In genomic region chr5:35924950-35925722, GRCh38 we compare ENCODE assay signal across 8 cellular contexts. TPM values are rescaled to one million over a fixed set of nuclear protein-coding genes. Genes with fewer than 3 reads are reported as not detected.
DNase-seq lines count a peak whose midpoint lies in the region; ATAC-seq and TF ChIP-seq lines count a peak whose summit lies in the region.

No MANE protein-coding gene starts in this region.

- no peak for TF ChIP-seq POLR2A in testis (IDR thresholded peaks at IDR 0.05)

- CTCF ChIA-PET in A673 (lab: Charles Lee): interaction anchor here (0.6 to 2.5 kb wide), 14 partner anchors 15 to 1372 kb away, joined by 3 to 36 read pairs (median 6); partner anchors contain the start of gene SPEF2
- CTCF ChIA-PET in Panc1 (lab: Charles Lee): interaction anchor here (0.6 to 1.7 kb wide), 5 partner anchors 67 to 1827 kb away, joined by 3 to 11 read pairs (median 6); no protein-coding TSS in a partner anchor

- intact Hi-C loops in A673 (cut with micrococcal nuclease; ENCODE audit: unreplicated experiment) (loop anchor here (10.0 kb wide), 1 partner anchor 720 kb away; no protein-coding TSS in a partner anchor), Panc1 (cut with micrococcal nuclease; ENCODE audit: unreplicated experiment) (loop anchor here (2.0 to 10.0 kb wide), 3 partner anchors 300 to 836 kb away; no protein-coding TSS in a partner anchor), testis (cut with DNase I; ENCODE audit: low total_unique reads) (loop anchor here (5.0 to 10.0 kb wide), 2 partner anchors 148 to 310 kb away; partner anchors contain the start of gene SPEF2)

- in situ Hi-C loops in Panc1 (cut with HindIII; ENCODE audit: low pct_unique_long_range_greater_than_20kb, low sequenced_read_pairs): no loop called here

- POLR2A ChIA-PET in A673 (lab: Charles Lee; ENCODE audit: low non-redundant PET): no interaction called here
- POLR2A ChIA-PET in Panc1 (lab: Charles Lee): no interaction called here

- DNase-seq in A673 (ENCODE audit: low spot score) (peak; percentile 89), Panc1 (ENCODE audit: low read depth, low spot score) (peak; percentile 25), fibroblast of pulmonary artery (ENCODE audit: low read depth) (peak; percentile 52), omental fat pad (ENCODE audit: low spot score) (peak; percentile 37), testis (peak; percentile 85)
- peak; percentile 63 to 75 for DNase-seq in activated T-helper 1 cell treated with anti-CD3 and anti-CD28 coated beads, Interleukin-2, amount 50 U/mL, for 16 hours (ENCODE audit: low read depth in 1 of 2, low spot score in 1 of 2)

- no peaks in the 10 kb centered on the region for H3K9me3 ChIP-seq in A673 (ENCODE audit: low read depth, low read length, poor library complexity, severe bottlenecking)
- H3K9me3 ChIP-seq in Panc1 (ENCODE audit: control insufficient read depth, insufficient read depth, low read depth, low read length): no peaks in the 10 kb centered on the region
- H3K9me3 ChIP-seq in testis: no peaks in the 10 kb centered on the region

- WGBS in testis, 2 donors: 13% methylated on average over 16 to 18 of the region's 21 CpGs

- H3K27me3 ChIP-seq in A673 (replicated peaks; ENCODE audit: insufficient read depth, low read depth, low read length, poor library complexity): no peaks in the 10 kb centered on the region
- peaks cover 9% of the 10 kb centered on the region; the same call in 1 of the 2 replicates for H3K27me3 ChIP-seq in Panc1 (ENCODE audit: control insufficient read depth, insufficient read depth, low read length)
- H3K27me3 ChIP-seq in testis: no peaks in the 10 kb centered on the region

- H3K27ac ChIP-seq in A673 (ENCODE audit: low read depth, low read length, poor library complexity, severe bottlenecking) (no peak overlapping the region), Panc1 (ENCODE audit: low read length) (no peak overlapping the region), testis (no peak overlapping the region)

- BruUV-seq in A673 (replicated peaks; lab: Mats Ljungman, UMichigan) (no TSS peak), Panc1 (replicated peaks; lab: Mats Ljungman, UMichigan) (no TSS peak)

- H3K36me3 ChIP-seq in A673 (ENCODE audit: insufficient read depth, low read length, poor library complexity, severe bottlenecking) (no peaks in the 10 kb centered on the region), Panc1 (ENCODE audit: control insufficient read depth, insufficient read depth, low read length) (no peaks in the 10 kb centered on the region), testis (ENCODE audit: low read depth, missing control alignments) (no peaks in the 10 kb centered on the region)

- ATAC-seq in GM18499 (IDR thresholded peaks at IDR 0.05; ENCODE audit: insufficient read depth, unreplicated experiment) (peak; percentile 81), HG03280 (IDR thresholded peaks at IDR 0.05; ENCODE audit: unreplicated experiment) (peak; percentile 63), Panc1 (peak; percentile 83), omental fat pad (ENCODE audit: low FRiP score) (peak; percentile 77)

- TF ChIP-seq CTCF in A673 (conservative IDR thresholded peaks at IDR 0.05; ENCODE audit: low read depth, low read length) (peak; percentile 93), Panc1 (IDR thresholded peaks at IDR 0.05) (peak; percentile 82), fibroblast of pulmonary artery (IDR thresholded peaks at IDR 0.05; ENCODE audit: low read length, missing control alignments) (peak; percentile 56), omental fat pad (IDR thresholded peaks at IDR 0.05) (no peak), testis (IDR thresholded peaks at IDR 0.05) (peak; percentile 21 to 69 (median 65))

- H3K4me3 ChIP-seq in A673 (ENCODE audit: low read depth, low read length, poor library complexity, severe bottlenecking): peak overlapping the region; percentile 21
- no peak overlapping the region for H3K4me3 ChIP-seq in Panc1 (ENCODE audit: low read depth in 2 of 2, low read length in 2 of 2)
- no peak overlapping the region for H3K4me3 ChIP-seq in fibroblast of pulmonary artery (replicated peaks; ENCODE audit: low read depth, low read length)
- peak overlapping the region in 1 of 2 donors; percentile 4 for H3K4me3 ChIP-seq in testis

- H3K4me1 ChIP-seq in A673 (ENCODE audit: insufficient read depth, low read length, poor library complexity, severe bottlenecking) (peaks cover 4% of the 10 kb centered on the region), Panc1 (ENCODE audit: control insufficient read depth, insufficient read depth, low read length) (no peaks in the 10 kb centered on the region), testis (peaks cover 6% of the 10 kb centered on the region)

RNA-seq across cellular contexts. Expression of gene CAPSL, which starts 13.3 kb away (rescaled TPM):
- total RNA-seq in A673 (2021): not detected in 2 replicates
- not detected for total RNA-seq in Panc1 (2021; ENCODE audit: unreplicated experiment)
- polyA plus RNA-seq in Panc1 (2012; ENCODE audit: insufficient read length): not detected
- total RNA-seq in omental fat pad: not detected
- total RNA-seq in testis: 1 to 10 TPM; 3.5 to 4.5 TPM
- polyA plus RNA-seq in testis (ENCODE audit: insufficient read depth, low read depth, low replicate concordance): 28.5 TPM

Comparison
In these comparisons a context has a peak if more than half of its experiments do, and no peak if none do; other contexts are left out.
1. DNase-seq: peak in every context shown above with its lines; median percentile 89 in A673; 85 in testis; 69 in activated T-helper 1 cell treated with anti-CD3 and anti-CD28 coated beads, Interleukin-2, amount 50 U/mL, for 16 hours; 52 in fibroblast of pulmonary artery; 37 in omental fat pad; 25 in Panc1.
2. CTCF ChIP-seq: peak in A673 (single experiment), Panc1 (single experiment), fibroblast of pulmonary artery (single experiment) and testis (3 of 3); none in omental fat pad (0 of 3).
3. Peak in every context shown above with its lines, with median percentiles within 50 percentile points of each other: ATAC-seq.